In the genomic region with DNA sequence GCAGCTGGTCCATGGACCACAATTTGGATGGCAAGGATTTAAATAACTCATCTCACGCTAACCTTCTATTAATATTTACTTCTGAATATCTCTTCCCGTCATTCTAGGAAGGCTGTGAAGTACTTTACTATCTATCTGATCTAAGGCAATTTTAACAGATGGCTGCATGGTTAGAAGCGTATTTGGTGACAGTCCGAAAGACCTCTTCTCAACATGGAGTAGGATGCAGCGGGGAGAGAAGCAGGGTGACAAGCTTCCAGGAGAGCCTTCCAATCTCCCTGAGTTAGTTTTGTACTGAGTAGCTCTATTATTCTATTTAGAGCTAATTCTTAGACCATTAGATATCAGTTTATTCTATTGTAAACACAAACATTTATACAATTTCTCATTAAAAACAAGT, we compare ENCODE assay signal across 15 cellular contexts.
"Had no signal": no experiment of that assay in that cellular context is flagged by ENCODE, and none has a peak within 500 bp of the region (broad histone marks: within the 10 kb centered on the region; RNA-seq: fewer than 3 reads in every experiment).

No MANE protein-coding gene starts in this region.

- DNase-seq: activated CD4-positive, alpha-beta T cell treated with anti-CD3 and anti-CD28 coated beads, Interleukin-2, amount 50 U/mL, for 48 hours; activated CD4-positive, CD25-positive, alpha-beta regulatory T cell treated with anti-CD3 and anti-CD28 coated beads, Interleukin-2, amount 50 U/mL, for 72 hours; activated CD8-positive, alpha-beta memory T cell treated with anti-CD3 and anti-CD28 coated beads, Interleukin-2, amount 10 ng/mL, durations not matched to agents 7 days and 5 days; activated effector memory CD4-positive, alpha-beta T cell treated with Interleukin-2 at 50 U/mL for 16 hours; activated T-cell treated with anti-CD3 and anti-CD28 coated beads, Interleukin-2, amount 50 U/mL, for 24 hours; amygdala; esophagus squamous epithelium; foreskin fibroblast; heart right ventricle; pancreas; small intestine; stimulated activated naive B cell treated with anti-CD40 and anti-IgM and Interleukin-4, amounts not matched to agents 10 μg/mL and 1 μg/mL and 100 μg/mL, for 72 hours; T-helper 9 cell; upper lobe of right lung had no signal

- H3K27ac Mint-ChIP-seq: activated CD8-positive, alpha-beta memory T cell treated with anti-CD3 and anti-CD28 coated beads, Interleukin-2, amount 10 ng/mL, durations not matched to agents 7 days and 5 days; activated naive CD4-positive, alpha-beta T cell treated with anti-CD3 and anti-CD28 coated beads, Interleukin-2, amount 50 U/mL, for 72 hours; activated T-cell treated with anti-CD3 and anti-CD28 coated beads, Interleukin-2, amount 50 U/mL, for 24 hours; stimulated activated naive B cell treated with anti-CD40 and anti-IgM and Interleukin-4, amounts not matched to agents 10 μg/mL and 1 μg/mL and 100 μg/mL, for 72 hours had no signal

- H3K27me3 ChIP-seq: esophagus squamous epithelium, heart right ventricle, pancreas, upper lobe of right lung had no signal

- H3K4me3 Mint-ChIP-seq: activated CD8-positive, alpha-beta memory T cell treated with anti-CD3 and anti-CD28 coated beads, Interleukin-2, amount 10 ng/mL, durations not matched to agents 7 days and 5 days; activated T-cell treated with anti-CD3 and anti-CD28 coated beads, Interleukin-2, amount 50 U/mL, for 24 hours; stimulated activated naive B cell treated with anti-CD40 and anti-IgM and Interleukin-4, amounts not matched to agents 10 μg/mL and 1 μg/mL and 100 μg/mL, for 72 hours had no signal

- H3K27me3 Mint-ChIP-seq: activated CD8-positive, alpha-beta memory T cell treated with anti-CD3 and anti-CD28 coated beads, Interleukin-2, amount 10 ng/mL, durations not matched to agents 7 days and 5 days; activated T-cell treated with anti-CD3 and anti-CD28 coated beads, Interleukin-2, amount 50 U/mL, for 24 hours; stimulated activated naive B cell treated with anti-CD40 and anti-IgM and Interleukin-4, amounts not matched to agents 10 μg/mL and 1 μg/mL and 100 μg/mL, for 72 hours had no signal

- ATAC-seq: activated CD8-positive, alpha-beta memory T cell treated with anti-CD3 and anti-CD28 coated beads, Interleukin-2, amount 10 ng/mL, durations not matched to agents 7 days and 5 days; activated naive CD4-positive, alpha-beta T cell treated with anti-CD3 and anti-CD28 coated beads, Interleukin-2, amount 50 U/mL, for 72 hours; heart right ventricle; stimulated activated naive B cell treated with anti-CD40 and anti-IgM and Interleukin-4, amounts not matched to agents 10 μg/mL and 1 μg/mL and 100 μg/mL, for 72 hours; upper lobe of right lung had no signal

- H3K36me3 Mint-ChIP-seq: activated naive CD4-positive, alpha-beta T cell treated with anti-CD3 and anti-CD28 coated beads, Interleukin-2, amount 50 U/mL, for 72 hours had no signal

- H3K4me3 ChIP-seq: esophagus squamous epithelium, heart right ventricle, pancreas, upper lobe of right lung had no signal

- H3K9me3 ChIP-seq: esophagus squamous epithelium, heart right ventricle, pancreas, upper lobe of right lung had no signal

- H3K9me3 Mint-ChIP-seq: activated naive CD4-positive, alpha-beta T cell treated with anti-CD3 and anti-CD28 coated beads, Interleukin-2, amount 50 U/mL, for 72 hours; activated T-cell treated with anti-CD3 and anti-CD28 coated beads, Interleukin-2, amount 50 U/mL, for 24 hours; stimulated activated naive B cell treated with anti-CD40 and anti-IgM and Interleukin-4, amounts not matched to agents 10 μg/mL and 1 μg/mL and 100 μg/mL, for 72 hours had no signal

- H3K36me3 ChIP-seq: pancreas, upper lobe of right lung had no signal

- H3K27ac ChIP-seq: esophagus squamous epithelium, pancreas, upper lobe of right lung had no signal
